Comparison of ENCODE assay signal across 8 cellular contexts in genomic region chr10:49177391-49178355, GRCh38. TPM values are rescaled to one million over a fixed set of nuclear protein-coding genes. Genes with fewer than 3 reads are reported as not detected.
DNase-seq lines count a peak whose midpoint lies in the region; ATAC-seq and TF ChIP-seq lines count a peak whose summit lies in the region.

No MANE protein-coding gene starts in this region.

- no peak overlapping the region for H3K4me3 ChIP-seq in CD4-positive, alpha-beta memory T cell (ENCODE audit: low read length in 2 of 2)
- no peak overlapping the region for H3K4me3 ChIP-seq in fibroblast of the aortic adventitia (ENCODE audit: low read depth, low read length)

- H3K27ac ChIP-seq in CD4-positive, alpha-beta memory T cell (ENCODE audit: low read depth, low read length): peak overlapping the region; percentile 24

- H3K36me3 Mint-ChIP-seq in CD4-positive, alpha-beta memory T cell: peaks cover 3 to 12% of the 10 kb centered on the region in 2 donors
- peaks cover 23% of the 10 kb centered on the region for H3K36me3 Mint-ChIP-seq in activated CD8-positive, alpha-beta T cell treated with anti-CD3 and anti-CD28 coated beads, Interleukin-2, amount 10 ng/mL, durations not matched to agents 7 days and 5 days (ENCODE audit: low read depth)

- intact Hi-C loops in CD4-positive, alpha-beta memory T cell (cut with micrococcal nuclease): no loop called here

- POLR2A ChIA-PET in CD4-positive, alpha-beta memory T cell (lab: Charles Lee; ENCODE audit: partially characterized antibody): no interaction called here
- POLR2A ChIA-PET in activated CD8-positive, alpha-beta T cell treated with anti-CD3 and anti-CD28 coated beads, Interleukin-2, amount 10 ng/mL, durations not matched to agents 7 days and 5 days (lab: Charles Lee): no interaction called here

- H3K4me1 Mint-ChIP-seq in CD4-positive, alpha-beta memory T cell: peaks cover 17 to 79% (median 49%) of the 10 kb centered on the region in 4 donors
- peaks cover 71% of the 10 kb centered on the region for H3K4me1 Mint-ChIP-seq in activated CD8-positive, alpha-beta T cell treated with anti-CD3 and anti-CD28 coated beads, Interleukin-2, amount 10 ng/mL, durations not matched to agents 7 days and 5 days (ENCODE audit: low read depth)

- H3K27me3 Mint-ChIP-seq in CD4-positive, alpha-beta memory T cell: no peaks in the 10 kb centered on the region
- peaks cover 4% of the 10 kb centered on the region for H3K27me3 Mint-ChIP-seq in activated CD8-positive, alpha-beta T cell treated with anti-CD3 and anti-CD28 coated beads, Interleukin-2, amount 10 ng/mL, durations not matched to agents 7 days and 5 days (ENCODE audit: low read depth)

- no peaks in the 10 kb centered on the region for H3K9me3 Mint-ChIP-seq in CD4-positive, alpha-beta memory T cell
- no peaks in the 10 kb centered on the region for H3K9me3 Mint-ChIP-seq in activated CD8-positive, alpha-beta T cell treated with anti-CD3 and anti-CD28 coated beads, Interleukin-2, amount 10 ng/mL, durations not matched to agents 7 days and 5 days (ENCODE audit: insufficient read depth)

- CTCF ChIA-PET in CD4-positive, alpha-beta memory T cell (lab: Charles Lee; ENCODE audit: partially characterized antibody): no interaction called here
- CTCF ChIA-PET in activated CD8-positive, alpha-beta T cell treated with anti-CD3 and anti-CD28 coated beads, Interleukin-2, amount 10 ng/mL, durations not matched to agents 7 days and 5 days (lab: Charles Lee): no interaction called here

- H3K4me1 ChIP-seq in CD4-positive, alpha-beta memory T cell (ENCODE audit: insufficient read depth, low read length): peaks cover 52% of the 10 kb centered on the region

- no peaks in the 10 kb centered on the region for H3K27me3 ChIP-seq in CD4-positive, alpha-beta memory T cell (ENCODE audit: insufficient read depth, low read length)

- H3K9me3 ChIP-seq in CD4-positive, alpha-beta memory T cell (ENCODE audit: control insufficient read depth in 1 of 2, low read length in 2 of 2): no peaks in the 10 kb centered on the region

- H3K27ac Mint-ChIP-seq in CD4-positive, alpha-beta memory T cell: peak overlapping the region; percentile 80 to 97 (median 88)
- peak overlapping the region; percentile 89 for H3K27ac Mint-ChIP-seq in activated CD8-positive, alpha-beta T cell treated with anti-CD3 and anti-CD28 coated beads, Interleukin-2, amount 10 ng/mL, durations not matched to agents 7 days and 5 days

- ATAC-seq in GM19468 (IDR thresholded peaks at IDR 0.05; ENCODE audit: extremely low read depth, unreplicated experiment) (peak; percentile 74), HG03558 (IDR thresholded peaks at IDR 0.05; ENCODE audit: extremely low read depth, unreplicated experiment) (peak; percentile 83)
- ATAC-seq in activated CD8-positive, alpha-beta T cell treated with anti-CD3 and anti-CD28 coated beads, Interleukin-2, amount 10 ng/mL, durations not matched to agents 7 days and 5 days: peak; percentile 88

- H3K4me3 Mint-ChIP-seq in CD4-positive, alpha-beta memory T cell: peak overlapping the region in 6 of 8 donors; percentile 22 to 81 (median 54)
- peak overlapping the region; percentile 51 for H3K4me3 Mint-ChIP-seq in activated CD8-positive, alpha-beta T cell treated with anti-CD3 and anti-CD28 coated beads, Interleukin-2, amount 10 ng/mL, durations not matched to agents 7 days and 5 days

- no peak for TF ChIP-seq CTCF in fibroblast of the aortic adventitia (IDR thresholded peaks at IDR 0.05; ENCODE audit: insufficient read depth, low read length)

- peak in 3 of 5 donors; percentile 25 to 86 (median 33) for DNase-seq in CD4-positive, alpha-beta memory T cell
- DNase-seq in activated CD8-positive, alpha-beta T cell treated with anti-CD3 and anti-CD28 coated beads, Interleukin-2, amount 10 ng/mL, durations not matched to agents 7 days and 5 days: peak; percentile 61
- peak; percentile 77 for DNase-seq in fibroblast of the aortic adventitia (ENCODE audit: low read depth)
- DNase-seq in pulmonary artery endothelial cell (ENCODE audit: low read depth, low spot score): peak; percentile 45
- DNase-seq in SIG-M5 (lab: John Stamatoyannopoulos, UW): no peak
- no peak for DNase-seq in HuH-7 (ENCODE audit: low spot score)

- no peaks in the 10 kb centered on the region for H3K36me3 ChIP-seq in CD4-positive, alpha-beta memory T cell (ENCODE audit: insufficient read depth, low read length)

RNA-seq across cellular contexts. Expression of gene TMEM273, which starts 10.5 kb away (rescaled TPM):
- total RNA-seq in CD4-positive, alpha-beta memory T cell: 10 to 100 TPM; 27.7 to 30.4 TPM
- 100 to 1,000 TPM in 1 of 2 donors, 10 to 100 TPM in 1; 86.9 to 101 TPM for polyA plus RNA-seq in CD4-positive, alpha-beta memory T cell
- total RNA-seq in activated CD8-positive, alpha-beta T cell treated with anti-CD3 and anti-CD28 coated beads, Interleukin-2, amount 10 ng/mL, durations not matched to agents 7 days and 5 days: 10 to 100 TPM; 24.4 to 25.6 TPM
- total RNA-seq in fibroblast of the aortic adventitia (ENCODE audit: low replicate concordance) (0.57 TPM in 1 of 2 replicates, not detected in the other), pulmonary artery endothelial cell (0.78 and 1.3 TPM in 2 replicates)

RNA-seq across cellular contexts. Expression of gene FAM170B, which starts 43.9 kb away (rescaled TPM):
- total RNA-seq in CD4-positive, alpha-beta memory T cell: not detected
- not detected for polyA plus RNA-seq in CD4-positive, alpha-beta memory T cell
- not detected for total RNA-seq in activated CD8-positive, alpha-beta T cell treated with anti-CD3 and anti-CD28 coated beads, Interleukin-2, amount 10 ng/mL, durations not matched to agents 7 days and 5 days
- total RNA-seq in fibroblast of the aortic adventitia (ENCODE audit: low replicate concordance) (not detected in 2 replicates), pulmonary artery endothelial cell (not detected in 2 replicates)

Comparison
In these comparisons a context has a peak if more than half of its experiments do, and no peak if none do; other contexts are left out.
1. DNase-seq: peak in CD4-positive, alpha-beta memory T cell (3 of 5), activated CD8-positive, alpha-beta T cell treated with anti-CD3 and anti-CD28 coated beads, Interleukin-2, amount 10 ng/mL, durations not matched to agents 7 days and 5 days (single experiment), fibroblast of the aortic adventitia (single experiment) and pulmonary artery endothelial cell (single experiment); none in SIG-M5 (single experiment) and HuH-7 (single experiment).
2. RNA of gene TMEM273, which starts 10.5 kb away (total RNA-seq): 27.7 to 30.4 TPM in CD4-positive, alpha-beta memory T cell and 24.4 to 25.6 TPM in activated CD8-positive, alpha-beta T cell treated with anti-CD3 and anti-CD28 coated beads, Interleukin-2, amount 10 ng/mL, durations not matched to agents 7 days and 5 days; 0.78 to 1.3 TPM in pulmonary artery endothelial cell and 0.57 TPM in fibroblast of the aortic adventitia; every median in the first group is over 10 times any median in the second.
3. Peak in every context shown above with its lines, with median percentiles within 50 percentile points of each other: ATAC-seq.